ENCODE assay signal across 8 cellular contexts in genomic region chr1:236604218-236605029, GRCh38. TPM values are rescaled to one million over a fixed set of nuclear protein-coding genes. Genes with fewer than 3 reads are reported as not detected.
DNase-seq lines count a peak whose midpoint lies in the region; ATAC-seq, FAIRE-seq and TF ChIP-seq lines count a peak whose summit lies in the region.

HEATR1 (minus strand) TSS chr1:236604516; CDS start chr1:236604095, 421 bp downstream.

- H3K9me3 ChIP-seq in sigmoid colon: no peaks in the 10 kb centered on the region

- TF ChIP-seq EP300 in sigmoid colon (IDR thresholded peaks at IDR 0.05): peak in 2 of 4 donors; percentile 12 to 54

- peak; percentile 92 for ATAC-seq in GM18520 (IDR thresholded peaks at IDR 0.05; ENCODE audit: unreplicated experiment)
- peak; percentile 97 for ATAC-seq in HG03064 (IDR thresholded peaks at IDR 0.05; ENCODE audit: low read depth, unreplicated experiment)

- H3K27me3 Mint-ChIP-seq in brain: peaks cover 15% of the 10 kb centered on the region

- whole genome bisulfite sequencing in sigmoid colon, 2 donors: 2% methylated on average over 48 of the region's 48 CpGs

- H3K4me3 Mint-ChIP-seq in brain: peak within 1 kb of the TSS; percentile 93 to 99 (median 97)

- peaks cover 10% of the 10 kb centered on the region for H3K36me3 Mint-ChIP-seq in brain

- peak within 1 kb of the TSS; percentile 72 to 87 (median 86) for H3K4me3 ChIP-seq in sigmoid colon

- intact Hi-C loops in sigmoid colon (cut with DNase I): loop anchor here (1.0 to 10.0 kb wide), 5 partner anchors 191 to 960 kb away; partner anchors contain the start of genes ERO1B and MTR

- TF ChIP-seq CTCF in 22Rv1 (IDR thresholded peaks at IDR 0.05): peak; percentile 36
- TF ChIP-seq CTCF in brain (conservative IDR thresholded peaks at IDR 0.05): peak in 1 of 2 experiments; percentile 29
- TF ChIP-seq CTCF in sigmoid colon (IDR thresholded peaks at IDR 0.05): no peak

- peak in 1 of 2 donors; percentile 17 for TF ChIP-seq POLR2A in sigmoid colon (IDR thresholded peaks at IDR 0.05)

- H3K36me3 ChIP-seq in sigmoid colon: peaks cover 0 to 20% (median 0%) of the 10 kb centered on the region in 4 donors

- DNase-seq in NCI-H2107 treated with DMSO at 0.1 percent for 48 hours (lab: John Stamatoyannopoulos, UW; ENCODE audit: unreplicated experiment) (peak; percentile 87), iPS DF 4.7 (ENCODE audit: extremely low read depth, low spot score) (peak; percentile 68), sigmoid colon (peak; percentile 97)

- H3K9me3 Mint-ChIP-seq in brain: no peaks in the 10 kb centered on the region

- FAIRE-seq in TTC549 (lab: Jason Lieb, UNC): peak; percentile 99

- H3K27ac ChIP-seq in 22Rv1 (peak within 1 kb of the TSS; percentile 95), sigmoid colon (peak within 1 kb of the TSS; percentile 87 to 90 (median 88))

- peaks cover 0 to 22% (median 15%) of the 10 kb centered on the region in 4 donors for H3K4me1 ChIP-seq in sigmoid colon

- peak within 1 kb of the TSS; percentile 91 to 98 (median 96) for H3K27ac Mint-ChIP-seq in brain

- H3K4me1 Mint-ChIP-seq in brain: peaks cover 33% of the 10 kb centered on the region

- no peaks in the 10 kb centered on the region for H3K27me3 ChIP-seq in sigmoid colon

RNA-seq across cellular contexts. Expression of gene HEATR1, which starts in this region (rescaled TPM):
- 6.1 TPM for polyA plus RNA-seq in brain (ENCODE audit: insufficient read depth, low read depth, low replicate concordance)
- 10 to 100 TPM; 14.4 to 22.1 (median 19.2) TPM for total RNA-seq in sigmoid colon
- 1 to 10 TPM in 2 of 3 donors, under 1 TPM in 1; 0.92 to 8.0 (median 1.2) TPM for polyA plus RNA-seq in sigmoid colon

Comparison
In these comparisons a context has a peak if more than half of its experiments do, and no peak if none do; other contexts are left out.
1. Peak in every context shown above with its lines: DNase-seq, ATAC-seq, H3K4me3 ChIP-seq and H3K27ac ChIP-seq.